ENCODE assay signal across 8 cellular contexts in the genomic region with DNA sequence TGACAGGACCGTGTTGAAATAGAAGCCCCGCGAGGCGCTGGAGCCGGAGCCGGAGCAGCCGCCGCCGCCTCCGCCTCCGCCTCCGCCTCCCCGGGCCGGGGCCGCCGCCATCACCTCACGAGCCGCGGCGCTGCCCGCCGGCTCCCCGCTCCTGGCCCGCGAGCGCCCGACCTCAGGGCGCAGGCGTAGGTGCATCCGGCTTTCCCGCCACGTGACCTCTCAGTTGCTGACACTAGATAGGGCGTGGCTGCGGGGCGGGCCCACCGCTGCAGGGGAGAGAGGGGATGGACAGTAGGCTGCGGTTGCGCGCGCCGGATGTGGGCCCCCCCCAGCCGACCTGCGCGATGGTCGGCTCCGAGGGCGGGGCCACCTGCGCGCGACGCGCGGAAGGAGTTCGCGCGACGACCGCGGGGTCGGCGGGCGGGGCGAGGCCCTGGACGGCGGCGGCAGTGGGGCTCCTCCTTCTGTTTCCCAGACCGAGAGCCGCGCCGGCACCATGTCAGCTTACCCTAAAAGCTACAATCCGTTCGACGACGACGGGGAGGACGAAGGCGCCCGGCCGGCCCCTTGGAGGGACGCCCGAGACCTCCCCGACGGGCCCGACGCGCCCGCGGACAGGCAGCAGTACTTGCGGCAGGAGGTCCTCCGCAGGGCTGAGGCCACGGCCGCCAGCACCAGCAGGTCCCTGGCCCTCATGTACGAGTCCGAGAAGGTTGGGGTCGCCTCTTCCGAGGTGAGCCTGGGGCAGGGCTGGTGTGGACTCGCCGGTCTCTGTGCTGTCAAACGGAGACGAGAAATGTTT. TPM values are rescaled to one million over a fixed set of nuclear protein-coding genes. Genes with fewer than 3 reads are reported as not detected.
DNase-seq lines count a peak whose midpoint lies in the region; ATAC-seq and TF ChIP-seq lines count a peak whose summit lies in the region.

A gene (minus strand): TSS at position 197 of the 802 bp plus-strand sequence. CDS start 86 bp downstream, at position 111.
A gene (plus strand): TSS at position 393 of the 802 bp plus-strand sequence. CDS start 104 bp downstream, at position 497.

- no peaks in the 10 kb centered on the region for H3K36me3 Mint-ChIP-seq in GM23338 (ENCODE audit: low read depth)
- peaks cover 0 to 3% of the 10 kb centered on the region in 2 donors for H3K36me3 Mint-ChIP-seq in naive B cell
- peaks cover 56% of the 10 kb centered on the region for H3K36me3 Mint-ChIP-seq in stimulated activated effector memory CD8-positive, alpha-beta T cell treated with anti-CD3 and anti-CD28 coated beads, Interleukin-12 subunit alpha, Interleukin-12 subunit beta, amount 100 ng/mL, for 72 hours

- H3K4me1 Mint-ChIP-seq in GM23338, result peaks cover 22% of the 10 kb centered on the region
- H3K4me1 Mint-ChIP-seq in naive B cell, result peaks cover 38 to 74% (median 55%) of the 10 kb centered on the region in 3 donors
- H3K4me1 Mint-ChIP-seq in stimulated activated effector memory CD8-positive, alpha-beta T cell treated with anti-CD3 and anti-CD28 coated beads, Interleukin-12 subunit alpha, Interleukin-12 subunit beta, amount 100 ng/mL, for 72 hours, result peaks cover 55% of the 10 kb centered on the region

- H3K27ac Mint-ChIP-seq in GM23338, result peak within 1 kb of the TSS; percentile 33
- H3K27ac Mint-ChIP-seq in naive B cell, result peak within 1 kb of the TSS; percentile 77 to 96 (median 92)
- peak within 1 kb of the TSS; percentile 91 for H3K27ac Mint-ChIP-seq in stimulated activated effector memory CD8-positive, alpha-beta T cell treated with anti-CD3 and anti-CD28 coated beads, Interleukin-12 subunit alpha, Interleukin-12 subunit beta, amount 100 ng/mL, for 72 hours

- H3K9me3 Mint-ChIP-seq in GM23338 (no peaks in the 10 kb centered on the region), naive B cell (no peaks in the 10 kb centered on the region)
- H3K9me3 Mint-ChIP-seq in stimulated activated effector memory CD8-positive, alpha-beta T cell treated with anti-CD3 and anti-CD28 coated beads, Interleukin-12 subunit alpha, Interleukin-12 subunit beta, amount 100 ng/mL, for 72 hours, result no peaks in the 10 kb centered on the region

- peaks cover 9% of the 10 kb centered on the region for H3K27me3 Mint-ChIP-seq in GM23338 (ENCODE audit: insufficient read depth, low read depth, poor library complexity)
- no peaks in the 10 kb centered on the region for H3K27me3 Mint-ChIP-seq in naive B cell

- H3K4me1 ChIP-seq in DOHH2 (ENCODE audit: control insufficient read depth, low read length), result peaks cover 21% of the 10 kb centered on the region
- H3K4me1 ChIP-seq in GM23338 (ENCODE audit: insufficient read depth), result peaks cover 10% of the 10 kb centered on the region

- H3K4me3 Mint-ChIP-seq in GM23338 (peak within 1 kb of the TSS; percentile 89), naive B cell (peak within 1 kb of the TSS; percentile 87 to 94 (median 92))
- H3K4me3 Mint-ChIP-seq in stimulated activated effector memory CD8-positive, alpha-beta T cell treated with anti-CD3 and anti-CD28 coated beads, Interleukin-12 subunit alpha, Interleukin-12 subunit beta, amount 100 ng/mL, for 72 hours, result peak within 1 kb of the TSS; percentile 92

- H2AFZ ChIP-seq in GM23338, result peak within 1 kb of the TSS; percentile 99

- H3K79me2 ChIP-seq in DOHH2 (ENCODE audit: control insufficient read depth, low read length), result peaks cover 61% of the 10 kb centered on the region
- peaks cover 39% of the 10 kb centered on the region for H3K79me2 ChIP-seq in GM23338 (replicated peaks; ENCODE audit: insufficient read depth)

- H3K4me2 ChIP-seq in DOHH2 (ENCODE audit: low read length) (peak within 1 kb of the TSS; percentile 94), GM23338 (peak within 1 kb of the TSS; percentile 99)

- H3K4me3 ChIP-seq in DOHH2 (ENCODE audit: low read length), result peak within 1 kb of the TSS; percentile 97
- H3K4me3 ChIP-seq in GM23338, result peak within 1 kb of the TSS; percentile 98

- no peaks in the 10 kb centered on the region for H3K9me3 ChIP-seq in DOHH2 (ENCODE audit: control insufficient read depth, insufficient read depth, low read length)

- H3K9me2 ChIP-seq in DOHH2 (replicated peaks; ENCODE audit: control insufficient read depth, low read length) (no peaks in the 10 kb centered on the region), GM23338 (ENCODE audit: insufficient read depth) (no peaks in the 10 kb centered on the region)

- H3K36me3 ChIP-seq in DOHH2 (ENCODE audit: control insufficient read depth, low read length), result no peaks in the 10 kb centered on the region; the same call in 1 of the 2 replicates
- no peaks in the 10 kb centered on the region for H3K36me3 ChIP-seq in GM23338 (ENCODE audit: insufficient read depth)

- ATAC-seq in GM23338, result peak; percentile 87
- ATAC-seq in naive B cell (ENCODE audit: low read depth in 2 of 2), result peak; percentile 91 to 92
- ATAC-seq in stimulated activated effector memory CD8-positive, alpha-beta T cell treated with anti-CD3 and anti-CD28 coated beads, Interleukin-12 subunit alpha, Interleukin-12 subunit beta, amount 100 ng/mL, for 72 hours, result peak; percentile 95

- DNase-seq in GM23338 (ENCODE audit: low spot score), result peak; percentile 98
- DNase-seq in LHCN-M2 (ENCODE audit: low read depth), result peak; percentile 97
- peak; percentile 89 for DNase-seq in RPMI8226
- peak; percentile 96 to 97 for DNase-seq in activated T-helper 1 cell treated with anti-CD3 and anti-CD28 coated beads, Interleukin-2, amount 50 U/mL, for 16 hours (ENCODE audit: low read depth in 1 of 2, low spot score in 1 of 2)
- peak; percentile 99 for DNase-seq in fibroblast of gingiva (ENCODE audit: low read depth)
- peak; percentile 98 for DNase-seq in naive B cell
- peak; percentile 93 to 99 for DNase-seq in stimulated activated effector memory CD8-positive, alpha-beta T cell treated with anti-CD3 and anti-CD28 coated beads, Interleukin-12 subunit alpha, Interleukin-12 subunit beta, amount 100 ng/mL, for 72 hours (ENCODE audit: low spot score in 2 of 2)

- H3K27ac ChIP-seq in DOHH2 (ENCODE audit: low read depth, low read length), result peak within 1 kb of the TSS; percentile 48
- peak within 1 kb of the TSS; percentile 88 for H3K27ac ChIP-seq in GM23338 (ENCODE audit: low read depth)

- H3K27me3 ChIP-seq in DOHH2 (ENCODE audit: control insufficient read depth, low read length) (no peaks in the 10 kb centered on the region), GM23338 (ENCODE audit: insufficient read depth) (no peaks in the 10 kb centered on the region)

- peaks cover 14% of the 10 kb centered on the region; the same call in 1 of the 2 replicates for H4K20me1 ChIP-seq in DOHH2 (ENCODE audit: control insufficient read depth, insufficient read depth, low read depth, low read length)
- H4K20me1 ChIP-seq in GM23338 (replicated peaks; ENCODE audit: insufficient read depth), result 0 out of 2 replicates have a peak, but pooled peaks cover 4% of the 10 kb centered on the region

- H3F3A ChIP-seq in DOHH2 (ENCODE audit: control insufficient read depth, insufficient read depth), result no peaks in the 10 kb centered on the region
- H3F3A ChIP-seq in GM23338 (replicated peaks; ENCODE audit: low read depth), result peaks cover 5% of the 10 kb centered on the region

- TF ChIP-seq CTCF in DOHH2 (IDR thresholded peaks at IDR 0.05; ENCODE audit: low read depth, low read length, poor library complexity, severe bottlenecking), result no peak
- TF ChIP-seq CTCF in GM23338 (conservative IDR thresholded peaks at IDR 0.05; ENCODE audit: low read depth in 2 of 2), result no peak

TF ChIP-seq in GM23338, 12 proteins besides CTCF, POLR2A, EP300 and RAD21 (continues in another document):
- peak; percentile 79 for TF ChIP-seq CREB1 (CRISPR knock-in tag; IDR thresholded peaks at IDR 0.05; ENCODE audit: low read depth)
- TF ChIP-seq POLR2AphosphoS5 (IDR thresholded peaks at IDR 0.05; ENCODE audit: low read depth), result peak; percentile 55

RNA-seq across cellular contexts. Expression of the first gene that starts in this region (rescaled TPM):
- total RNA-seq in GM23338 (2014; rRNA removed; shearing (Covaris generic)), result 37.2 and 38.1 TPM in 2 replicates
- 13.0 and 17.1 TPM in 2 replicates for polyA plus RNA-seq in GM23338 (2016; fragmentation: Nextera tagmentation; extraction: Ambion mirVana)
- total RNA-seq in LHCN-M2 (2014; rRNA removed), result 28.4 and 40.0 TPM in 2 replicates
- 40.6 TPM for polyA plus RNA-seq in LHCN-M2 (2012)
- polyA plus RNA-seq in naive B cell (ENCODE audit: low read depth in 6 of 6), result 10 to 100 TPM; 25.6 to 68.3 (median 39.3) TPM

RNA-seq across cellular contexts. Expression of the second gene that starts in this region (rescaled TPM):
- 8.2 and 10.2 TPM in 2 replicates for total RNA-seq in GM23338 (2014; rRNA removed; shearing (Covaris generic))
- polyA plus RNA-seq in GM23338 (2016; fragmentation: Nextera tagmentation; extraction: Ambion mirVana) (20.8 and 22.9 TPM in 2 replicates), naive B cell (ENCODE audit: low read depth in 6 of 6) (10 to 100 TPM; 15.1 to 24.1 (median 17.1) TPM)
- 14.7 and 14.9 TPM in 2 replicates for total RNA-seq in LHCN-M2 (2014; rRNA removed)
- 34.8 TPM for polyA plus RNA-seq in LHCN-M2 (2012)

Comparison
In these comparisons a context has a peak if more than half of its experiments do, and no peak if none do; other contexts are left out.
1. Peak in every context shown above with its lines: DNase-seq, ATAC-seq, H3K4me3 ChIP-seq and H3K27ac ChIP-seq.
2. H3K27ac Mint-ChIP-seq: peak in every context shown above with its lines; median percentile 92 in naive B cell; 91 in stimulated activated effector memory CD8-positive, alpha-beta T cell treated with anti-CD3 and anti-CD28 coated beads, Interleukin-12 subunit alpha, Interleukin-12 subunit beta, amount 100 ng/mL, for 72 hours; 33 in GM23338.